In the genomic region with DNA sequence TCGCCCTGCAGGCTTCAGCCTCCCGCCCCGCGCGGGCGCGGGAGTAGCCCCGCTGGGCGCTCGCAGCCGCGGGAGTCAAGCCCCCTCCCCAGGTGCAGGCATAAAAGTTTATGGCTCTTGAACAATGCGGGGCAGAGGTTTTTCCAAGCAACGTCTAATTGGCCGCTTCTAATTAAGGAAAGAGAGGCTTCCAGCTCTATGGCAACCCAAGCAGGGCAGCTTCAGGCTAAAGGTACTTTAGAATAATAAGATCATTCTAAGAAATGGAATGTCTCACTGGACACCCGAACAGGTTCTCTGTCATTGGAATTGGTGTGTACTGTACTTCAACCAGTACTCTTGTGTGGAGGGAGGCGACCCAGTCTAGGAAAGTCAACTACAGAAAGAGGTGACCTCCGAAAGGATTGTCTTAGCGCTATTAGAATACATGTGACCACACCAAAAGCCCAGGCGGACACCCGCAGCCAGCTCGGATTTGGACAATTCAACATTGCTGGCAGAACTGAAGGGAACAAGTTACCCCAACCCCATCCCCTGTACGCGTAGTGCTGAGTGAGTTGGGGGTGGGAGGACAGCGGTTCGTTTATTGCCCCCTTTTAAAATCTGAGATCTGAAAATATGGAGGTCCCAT, we compare ENCODE assay signal across 10 cellular contexts. TPM values are rescaled to one million over a fixed set of nuclear protein-coding genes. Genes with fewer than 3 reads are reported as not detected.
DNase-seq lines count a peak whose midpoint lies in the region; ATAC-seq and TF ChIP-seq lines count a peak whose summit lies in the region.
"Had no signal": no experiment of that assay in that cellular context is flagged by ENCODE, and none has a peak within 500 bp of the region (broad histone marks: within the 10 kb centered on the region; RNA-seq: fewer than 3 reads in every experiment).

No MANE protein-coding gene starts in this region.

- no TSS peak for BruUV-seq in Panc1 (replicated peaks; lab: Mats Ljungman, UMichigan)

- intact Hi-C loops in Panc1 (cut with micrococcal nuclease; ENCODE audit: unreplicated experiment), result loop anchor here (10.0 kb wide), 2 partner anchors 265 to 355 kb away; no protein-coding TSS in a partner anchor

- POLR2A ChIA-PET in Panc1 (lab: Charles Lee), result interaction anchor here (0.5 to 0.6 kb wide), 2 partner anchors 21 to 355 kb away, joined by 3 to 7 read pairs; no protein-coding TSS in a partner anchor

- TF ChIP-seq CTCF in Panc1 (IDR thresholded peaks at IDR 0.05), result no peak
- TF ChIP-seq CTCF in fibroblast of the aortic adventitia (IDR thresholded peaks at IDR 0.05; ENCODE audit: insufficient read depth, low read length), result no peak

- DNase-seq in ELF-1 (ENCODE audit: low read depth, low spot score) (peak; percentile 30), Panc1 (ENCODE audit: low read depth, low spot score) (no peak), fibroblast of the aortic adventitia (ENCODE audit: low read depth) (no peak), retina (peak; percentile 63), ACHN (no peak), GF-D8 (lab: John Stamatoyannopoulos, UW) (no peak)

- H3K27ac ChIP-seq in Panc1 (ENCODE audit: low read length), result peak overlapping the region; percentile 85
- H3K27ac ChIP-seq: RWPE1 had no signal

- no peaks in the 10 kb centered on the region for H3K9me3 ChIP-seq in Panc1 (ENCODE audit: control insufficient read depth, insufficient read depth, low read depth, low read length)

- H3K4me3 ChIP-seq in Panc1 (ENCODE audit: low read depth in 2 of 2, low read length in 2 of 2) (peak overlapping the region; percentile 59 to 75), fibroblast of the aortic adventitia (ENCODE audit: low read depth, low read length) (peak overlapping the region; percentile 59)

- H3K27me3 ChIP-seq in Panc1 (ENCODE audit: control insufficient read depth, insufficient read depth, low read length), result peaks cover 5% of the 10 kb centered on the region

- 0 out of 2 replicates have a peak, but pooled peaks cover 5% of the 10 kb centered on the region for H3K4me1 ChIP-seq in Panc1 (ENCODE audit: control insufficient read depth, insufficient read depth, low read length)

- peak; percentile 36 for ATAC-seq in Panc1
- ATAC-seq in HG03025 (IDR thresholded peaks at IDR 0.05; ENCODE audit: low FRiP score, unreplicated experiment), result no peak
- no peak for ATAC-seq in HG03439 (IDR thresholded peaks at IDR 0.05; ENCODE audit: unreplicated experiment)

- CTCF ChIA-PET in Panc1 (lab: Charles Lee), result no interaction called here

- in situ Hi-C loops in Panc1 (cut with HindIII; ENCODE audit: low pct_unique_long_range_greater_than_20kb, low sequenced_read_pairs), result no loop called here
- in situ Hi-C loops in ACHN (cut with HindIII; ENCODE audit: low pct_ligation_motif_present, low pct_unique_long_range_greater_than_20kb, low sequenced_read_pairs), result no loop called here

- no peaks in the 10 kb centered on the region; the same call in none of the 2 replicates for H3K36me3 ChIP-seq in Panc1 (ENCODE audit: control insufficient read depth, insufficient read depth, low read length)

RNA-seq across cellular contexts. Expression of a gene that starts 12.5 kb away (rescaled TPM):
- total RNA-seq in Panc1 (2021; ENCODE audit: unreplicated experiment), result 4.3 TPM
- 3.4 TPM for polyA plus RNA-seq in Panc1 (2012; ENCODE audit: insufficient read length)
- total RNA-seq in fibroblast of the aortic adventitia (ENCODE audit: low replicate concordance), result 0.25 and 11.5 TPM in 2 replicates
- total RNA-seq: epithelial cell of proximal tubule had no signal

Comparison
In these comparisons a context has a peak if more than half of its experiments do, and no peak if none do; other contexts are left out.
1. DNase-seq: peak in ELF-1 (single experiment) and retina (single experiment); none in Panc1 (single experiment), fibroblast of the aortic adventitia (single experiment), ACHN (single experiment) and GF-D8 (single experiment).